ENCODE assay signal across 21 cellular contexts in the genomic region with DNA sequence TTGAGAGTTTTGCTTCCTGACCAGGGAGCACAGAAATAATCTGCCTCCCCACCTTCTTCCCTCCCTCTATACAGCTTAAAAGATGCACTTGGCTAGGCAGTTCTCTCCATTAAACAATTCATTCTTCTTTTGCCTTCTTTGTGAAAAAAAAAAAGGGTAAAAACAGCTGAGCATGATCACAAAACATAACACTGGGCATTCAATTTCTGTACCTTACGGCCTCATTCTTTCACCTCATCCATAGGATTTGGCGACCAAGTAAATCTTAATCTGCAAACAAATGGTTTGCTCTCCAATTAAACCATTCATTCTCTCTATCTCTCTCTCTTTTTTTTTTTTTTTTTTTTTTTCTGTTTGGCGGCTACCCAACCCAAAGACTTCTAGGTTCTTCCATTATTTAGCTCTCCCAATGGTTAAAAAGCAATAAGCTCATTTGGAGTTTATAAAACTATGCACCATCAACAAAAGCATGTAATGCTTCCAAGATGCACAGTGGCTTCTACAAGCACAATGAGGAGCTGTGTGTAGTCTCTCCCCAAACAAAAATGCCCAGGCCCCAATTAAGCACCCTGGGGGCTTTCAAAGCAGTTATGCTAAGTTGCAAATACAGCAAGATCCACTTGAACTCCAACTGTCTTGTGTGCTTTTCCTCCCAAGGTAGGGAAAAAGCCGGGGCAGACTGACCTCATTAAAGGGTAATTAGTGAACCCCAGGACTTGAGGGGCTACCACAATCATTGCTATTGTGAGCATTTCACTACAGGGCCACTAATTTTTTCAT. TPM values are rescaled to one million over a fixed set of nuclear protein-coding genes. Genes with fewer than 3 reads are reported as not detected.
DNase-seq lines count a peak whose midpoint lies in the region; ATAC-seq, FAIRE-seq and TF ChIP-seq lines count a peak whose summit lies in the region.
"Had no signal": no experiment of that assay in that cellular context is flagged by ENCODE, and none has a peak within 500 bp of the region (broad histone marks: within the 10 kb centered on the region; RNA-seq: fewer than 3 reads in every experiment).

No MANE protein-coding gene starts in this region.

- WGBS in HepG2 (ENCODE audit: low lambda C conversion rate), result 54% methylated on average over 4 of the region's 4 CpGs

- H3K9me3 Mint-ChIP-seq in brain (no peaks in the 10 kb centered on the region), neural progenitor cell (no peaks in the 10 kb centered on the region)
- H3K9me3 Mint-ChIP-seq: T-helper 1 cell treated with Interleukin-12 subunit alpha and Interleukin-12 subunit beta and Interleukin-4 antibody, amounts not matched to agents 30 μg/mL and 1 μg/mL, for 36 hours had no signal

- H3K27me3 ChIP-seq in DOHH2 (ENCODE audit: control insufficient read depth, low read length) (no peaks in the 10 kb centered on the region), HUES48 (ENCODE audit: control insufficient read depth, insufficient read depth, low read length) (no peaks in the 10 kb centered on the region), neural progenitor cell (no peaks in the 10 kb centered on the region), HepG2 (ENCODE audit: control insufficient read depth in 1 of 2, insufficient read depth in 2 of 2, low read length in 2 of 2) (0 out of 5 replicates have a peak, but pooled peaks cover 0 to 2% of the 10 kb centered on the region in 2 experiments), tibial artery (peaks cover 0 to 3% of the 10 kb centered on the region in 2 donors), A673 (replicated peaks; ENCODE audit: insufficient read depth, low read depth, low read length, poor library complexity) (peaks cover 7% of the 10 kb centered on the region)
- H3K27me3 ChIP-seq: BE2C had no signal

- H3K79me2 ChIP-seq in DOHH2 (ENCODE audit: control insufficient read depth, low read length) (peaks cover 100% of the 10 kb centered on the region), neural progenitor cell (ENCODE audit: low read depth) (peaks cover 100% of the 10 kb centered on the region), HepG2 (ENCODE audit: insufficient read depth, low read length) (no peaks in the 10 kb centered on the region)

- peak overlapping the region in 4 of 5 experiments; percentile 68 to 92 (median 88) for H3K27ac Mint-ChIP-seq in brain
- peak overlapping the region; percentile 92 for H3K27ac Mint-ChIP-seq in neural progenitor cell
- H3K27ac Mint-ChIP-seq: activated CD8-positive, alpha-beta T cell treated with anti-CD3 and anti-CD28 coated beads, Interleukin-2, amount 10 ng/mL, durations not matched to agents 7 days and 5 days; activated naive CD4-positive, alpha-beta T cell treated with anti-CD3 and anti-CD28 coated beads, Interleukin-2, amount 50 U/mL, for 24 hours; T-helper 1 cell treated with Interleukin-12 subunit alpha and Interleukin-12 subunit beta and Interleukin-4 antibody, amounts not matched to agents 30 μg/mL and 1 μg/mL, for 36 hours had no signal

- in situ Hi-C loops in HepG2 (cut with HindIII; ENCODE audit: extremely low pct_ligation_motif_present, low pct_unique_long_range_greater_than_20kb), result no loop called here

- peak overlapping the region; percentile 75 for H3K4me2 ChIP-seq in DOHH2 (ENCODE audit: low read length)
- H3K4me2 ChIP-seq in neural progenitor cell, result peak overlapping the region; percentile 98
- no peak overlapping the region for H3K4me2 ChIP-seq in HepG2 (ENCODE audit: low read depth, low read length)

- no peak for TF ChIP-seq POLR2A in HepG2 (IDR thresholded peaks at IDR 0.05; ENCODE audit: insufficient read depth in 1 of 2, low read depth in 2 of 2, low read length in 2 of 2)

- peak overlapping the region in 2 of 5 experiments; percentile 57 to 75 for H3K4me3 Mint-ChIP-seq in brain
- peak overlapping the region; percentile 69 for H3K4me3 Mint-ChIP-seq in neural progenitor cell
- H3K4me3 Mint-ChIP-seq: activated CD8-positive, alpha-beta T cell treated with anti-CD3 and anti-CD28 coated beads, Interleukin-2, amount 10 ng/mL, durations not matched to agents 7 days and 5 days; activated naive CD4-positive, alpha-beta T cell treated with anti-CD3 and anti-CD28 coated beads, Interleukin-2, amount 50 U/mL, for 24 hours; T-helper 1 cell treated with Interleukin-12 subunit alpha and Interleukin-12 subunit beta and Interleukin-4 antibody, amounts not matched to agents 30 μg/mL and 1 μg/mL, for 36 hours had no signal

- H3K4me1 Mint-ChIP-seq in brain, result peaks cover 98% of the 10 kb centered on the region
- H3K4me1 Mint-ChIP-seq in neural progenitor cell, result peaks cover 88% of the 10 kb centered on the region
- H3K4me1 Mint-ChIP-seq: activated naive CD4-positive, alpha-beta T cell treated with anti-CD3 and anti-CD28 coated beads, Interleukin-2, amount 50 U/mL, for 24 hours had no signal

- ATAC-seq in HepG2, result no peak
- ATAC-seq: activated CD8-positive, alpha-beta T cell treated with anti-CD3 and anti-CD28 coated beads, Interleukin-2, amount 10 ng/mL, durations not matched to agents 7 days and 5 days; left colon; right cardiac atrium had no signal

- H3F3A ChIP-seq in DOHH2 (ENCODE audit: control insufficient read depth, insufficient read depth), result peaks cover 24% of the 10 kb centered on the region
- H3F3A ChIP-seq in neural progenitor cell (ENCODE audit: low read depth), result peaks cover 40% of the 10 kb centered on the region

- H3K9ac ChIP-seq in HUES48 (ENCODE audit: low read depth, low read length) (no peak overlapping the region), neural progenitor cell (no peak overlapping the region), HepG2 (ENCODE audit: insufficient read depth, low read depth, low read length) (no peak overlapping the region)

- H3K27me3 Mint-ChIP-seq in brain (no peaks in the 10 kb centered on the region), neural progenitor cell (ENCODE audit: insufficient read depth, low read depth) (no peaks in the 10 kb centered on the region)

- no peak for TF ChIP-seq RAD21 in HepG2 (CRISPR knock-in tag; IDR thresholded peaks at IDR 0.05)

- peaks cover 4% of the 10 kb centered on the region for H3K36me3 Mint-ChIP-seq in brain
- peaks cover 11% of the 10 kb centered on the region for H3K36me3 Mint-ChIP-seq in neural progenitor cell

- TF ChIP-seq EP300 in HepG2 (IDR thresholded peaks at IDR 0.05; ENCODE audit: low read depth in 2 of 2, low read length in 2 of 2) (no peak), HepG2 (CRISPR knock-in tag; IDR thresholded peaks at IDR 0.05; ENCODE audit: borderline replicate concordance) (no peak)

- H3K4me3 ChIP-seq in DOHH2 (ENCODE audit: low read length) (peak overlapping the region; percentile 28), HUES48 (ENCODE audit: low read depth, low read length) (no peak overlapping the region), neural progenitor cell (peak overlapping the region; percentile 4), HepG2 (replicated peaks in 1 of 3; ENCODE audit: insufficient read depth in 1 of 3, low read depth in 2 of 3, low read length in 3 of 3) (no peak overlapping the region), tibial artery (no peak overlapping the region), A673 (ENCODE audit: low read depth, low read length, poor library complexity, severe bottlenecking) (no peak overlapping the region)

- no peak for TF ChIP-seq CTCF in DOHH2 (IDR thresholded peaks at IDR 0.05; ENCODE audit: low read depth, low read length, poor library complexity, severe bottlenecking)
- TF ChIP-seq CTCF in brain (conservative IDR thresholded peaks at IDR 0.05), result no peak
- TF ChIP-seq CTCF in neural progenitor cell (IDR thresholded peaks at IDR 0.05), result no peak
- no peak for TF ChIP-seq CTCF in HepG2 (CRISPR knock-in tag; IDR thresholded peaks at IDR 0.05)
- no peak for TF ChIP-seq CTCF in tibial artery (IDR thresholded peaks at IDR 0.05)
- no peak for TF ChIP-seq CTCF in A673 (conservative IDR thresholded peaks at IDR 0.05; ENCODE audit: low read depth, low read length)

- H3K9me3 ChIP-seq in DOHH2 (ENCODE audit: control insufficient read depth, insufficient read depth, low read length), result no peaks in the 10 kb centered on the region
- no peaks in the 10 kb centered on the region for H3K9me3 ChIP-seq in HUES48 (ENCODE audit: control insufficient read depth, insufficient read depth, low read length)
- H3K9me3 ChIP-seq in neural progenitor cell (ENCODE audit: low read depth), result no peaks in the 10 kb centered on the region
- H3K9me3 ChIP-seq in HepG2 (ENCODE audit: low read length), result no peaks in the 10 kb centered on the region
- H3K9me3 ChIP-seq in tibial artery, result no peaks in the 10 kb centered on the region
- no peaks in the 10 kb centered on the region for H3K9me3 ChIP-seq in A673 (ENCODE audit: low read depth, low read length, poor library complexity, severe bottlenecking)
- H3K9me3 ChIP-seq: BE2C had no signal

- FAIRE-seq in HepG2 (lab: Jason Lieb, UNC), result no peak
- FAIRE-seq: astrocyte, urothelium cell line had no signal

- H3K4me1 ChIP-seq in DOHH2 (ENCODE audit: control insufficient read depth, low read length), result peaks cover 98% of the 10 kb centered on the region
- H3K4me1 ChIP-seq in HUES48 (ENCODE audit: control insufficient read depth, insufficient read depth, low read length), result peaks cover 83% of the 10 kb centered on the region
- H3K4me1 ChIP-seq in neural progenitor cell, result peaks cover 93% of the 10 kb centered on the region
- peaks cover 22% of the 10 kb centered on the region for H3K4me1 ChIP-seq in HepG2 (ENCODE audit: insufficient read depth, low read length)
- peaks cover 0 to 13% (median 5%) of the 10 kb centered on the region in 4 donors for H3K4me1 ChIP-seq in tibial artery
- peaks cover 23% of the 10 kb centered on the region for H3K4me1 ChIP-seq in A673 (ENCODE audit: insufficient read depth, low read length, poor library complexity, severe bottlenecking)

- BruUV-seq in HepG2 (replicated peaks; lab: Mats Ljungman, UMichigan) (no TSS peak), A673 (replicated peaks; lab: Mats Ljungman, UMichigan) (no TSS peak)

- H2AFZ ChIP-seq in neural progenitor cell (replicated peaks), result no peak overlapping the region
- H2AFZ ChIP-seq in HepG2 (ENCODE audit: low read length), result no peak overlapping the region

- no peaks in the 10 kb centered on the region for H3K9me2 ChIP-seq in DOHH2 (replicated peaks; ENCODE audit: control insufficient read depth, low read length)

- intact Hi-C loops in HepG2 (cut with micrococcal nuclease; ENCODE audit: unreplicated experiment) (loop anchor here (5.0 kb wide), 1 partner anchor 1794 kb away; no protein-coding TSS in a partner anchor), tibial artery (cut with DNase I; ENCODE audit: low total_unique reads) (no loop called here), A673 (cut with micrococcal nuclease; ENCODE audit: unreplicated experiment) (loop anchor here (10.0 kb wide), 1 partner anchor 428 kb away; no protein-coding TSS in a partner anchor)

- peak overlapping the region; percentile 98 for H3K27ac ChIP-seq in DOHH2 (ENCODE audit: low read depth, low read length)
- peak overlapping the region; percentile 95 for H3K27ac ChIP-seq in HUES48 (ENCODE audit: low read depth, low read length)
- peak overlapping the region; percentile 78 for H3K27ac ChIP-seq in neural progenitor cell
- H3K27ac ChIP-seq in HepG2 (ENCODE audit: extremely low read length, insufficient read depth, low read length), result no peak overlapping the region
- H3K27ac ChIP-seq in tibial artery, result no peak overlapping the region
- no peak overlapping the region for H3K27ac ChIP-seq in A673 (ENCODE audit: low read depth, low read length, poor library complexity, severe bottlenecking)
- H3K27ac ChIP-seq: VCaP had no signal

- peak; percentile 30 for DNase-seq in neural progenitor cell (ENCODE audit: low spot score)
- DNase-seq in HepG2 (ENCODE audit: low spot score), result no peak
- no peak for DNase-seq in tibial artery
- DNase-seq in A673 (ENCODE audit: low spot score), result no peak
- DNase-seq: activated CD8-positive, alpha-beta T cell treated with anti-CD3 and anti-CD28 coated beads, Interleukin-2, amount 10 ng/mL, durations not matched to agents 7 days and 5 days; activated T-cell treated with anti-CD3 and anti-CD28 coated beads, Interleukin-2, amount 50 U/mL, for 48 hours; BE2C; left colon; NCI-H2029; NCI-H510A; OCI-M1; right cardiac atrium; SHP77 treated with DMSO at 0.1 percent for 48 hours had no signal

- no peaks in the 10 kb centered on the region; the same call in 1 of the 2 replicates for H3K36me3 ChIP-seq in DOHH2 (ENCODE audit: control insufficient read depth, low read length)
- no peaks in the 10 kb centered on the region for H3K36me3 ChIP-seq in HUES48 (ENCODE audit: control insufficient read depth, insufficient read depth, low read length)
- peaks cover 4% of the 10 kb centered on the region for H3K36me3 ChIP-seq in neural progenitor cell
- no peaks in the 10 kb centered on the region for H3K36me3 ChIP-seq in HepG2 (replicated peaks in 1 of 2; ENCODE audit: control insufficient read depth in 1 of 2, insufficient read depth in 2 of 2, low read length in 2 of 2)
- H3K36me3 ChIP-seq in tibial artery, result no peaks in the 10 kb centered on the region
- no peaks in the 10 kb centered on the region for H3K36me3 ChIP-seq in A673 (ENCODE audit: insufficient read depth, low read length, poor library complexity, severe bottlenecking)
- H3K36me3 ChIP-seq: BE2C had no signal

- POLR2A ChIA-PET in HepG2 (lab: Yijun Ruan, JAX) (no interaction called here), A673 (lab: Charles Lee; ENCODE audit: low non-redundant PET) (no interaction called here)

- H4K20me1 ChIP-seq in DOHH2 (ENCODE audit: control insufficient read depth, insufficient read depth, low read depth, low read length), result no peaks in the 10 kb centered on the region
- peaks cover 100% of the 10 kb centered on the region for H4K20me1 ChIP-seq in neural progenitor cell (ENCODE audit: low read depth)
- H4K20me1 ChIP-seq in HepG2 (ENCODE audit: insufficient read depth, low read length), result no peaks in the 10 kb centered on the region

- CTCF ChIA-PET in HepG2 (lab: Yijun Ruan, JAX; ENCODE audit: low intra/inter-chr PET ratio, low total read pairs) (no interaction called here), A673 (lab: Charles Lee) (no interaction called here)

RNA-seq across cellular contexts. Expression of a gene that starts 13.4 kb away (rescaled TPM):
- polyA plus RNA-seq in brain (ENCODE audit: insufficient read depth, low read depth, low replicate concordance) (15.6 TPM), HepG2 (2011; rRNA removed) (0.66 and 0.68 TPM in 2 replicates)
- total RNA-seq in neural progenitor cell (ENCODE audit: low replicate concordance) (168 and 213 TPM in 2 replicates), HepG2 (2016; rRNA removed; fragmentation: Illumina TruSeq; extraction: Trizol) (0.83 and 0.91 TPM in 2 replicates), A673 (2021) (1.9 and 2.4 TPM in 2 replicates)
- total RNA-seq in HepG2 (2016; cell fraction: cytosol; rRNA removed; fragmentation: Illumina TruSeq; extraction: Trizol; ENCODE audit: low read depth), result 1.4 and 2.0 TPM in 2 replicates
- total RNA-seq in HepG2 (2016; cell fraction: insoluble cytoplasmic fraction; rRNA removed; fragmentation: Illumina TruSeq; extraction: Trizol), result 1.1 and 1.2 TPM in 2 replicates
- 0.62 and 0.77 TPM in 2 replicates for total RNA-seq in HepG2 (2016; cell fraction: membrane; rRNA removed; fragmentation: Illumina TruSeq; extraction: Trizol)
- 1.5 and 2.1 TPM in 2 replicates for total RNA-seq in HepG2 (2016; cell fraction: nucleus; rRNA removed; fragmentation: Illumina TruSeq; extraction: Trizol)
- 0.28 and 0.31 TPM in 2 replicates for polyA plus RNA-seq in HepG2 (2011; cell fraction: cytosol; rRNA removed)
- polyA plus RNA-seq in HepG2 (2011; cell fraction: nucleus; rRNA removed), result 0.59 and 0.93 TPM in 2 replicates
- 1.4 and 1.5 TPM in 2 replicates for polyA plus RNA-seq in HepG2 (2012)
- 0.07 TPM in 2 replicates for polyA plus RNA-seq in HepG2 (2016; cell fraction: cytosol; fragmentation: Illumina TruSeq; extraction: Trizol; ENCODE audit: low read depth)
- polyA plus RNA-seq in HepG2 (2016; cell fraction: insoluble cytoplasmic fraction; fragmentation: Illumina TruSeq; extraction: Trizol; ENCODE audit: low read depth), result 0.53 and 0.63 TPM in 2 replicates
- 0.08 and 0.11 TPM in 2 replicates for polyA plus RNA-seq in HepG2 (2016; cell fraction: membrane; fragmentation: Illumina TruSeq; extraction: Trizol; ENCODE audit: low read depth)
- polyA plus RNA-seq in HepG2 (2016; cell fraction: nucleus; fragmentation: Illumina TruSeq; extraction: Trizol; ENCODE audit: insufficient read depth, low read depth), result 1.4 TPM in 2 replicates
- 2.3 TPM in 1 of 2 replicates, not detected in the other for polyA minus RNA-seq in HepG2 (2011; rRNA and poly(A)+ RNA removed; ENCODE audit: low replicate concordance)
- polyA minus RNA-seq in HepG2 (2011; cell fraction: cytosol; rRNA and poly(A)+ RNA removed), result 0.79 and 1.3 TPM in 2 replicates
- polyA minus RNA-seq in HepG2 (2011; cell fraction: nucleus; rRNA and poly(A)+ RNA removed), result 2.1 and 2.3 TPM in 2 replicates
- total RNA-seq: activated CD8-positive, alpha-beta T cell treated with anti-CD3 and anti-CD28 coated beads, Interleukin-2, amount 10 ng/mL, durations not matched to agents 7 days and 5 days had no signal

Comparison
In these comparisons a context has a peak if more than half of its experiments do, and no peak if none do; other contexts are left out.
1. H3K27ac ChIP-seq: peak in DOHH2 (single experiment), HUES48 (single experiment) and neural progenitor cell (single experiment); none in HepG2 (single experiment), tibial artery (0 of 2) and A673 (single experiment).
2. H3K4me3 ChIP-seq: peak in DOHH2 (single experiment) and neural progenitor cell (single experiment); none in HUES48 (single experiment), HepG2 (0 of 3), tibial artery (0 of 2) and A673 (single experiment).
3. RNA of a gene that starts 13.4 kb away (total RNA-seq): 168 to 213 TPM in neural progenitor cell; 1.9 to 2.4 TPM in A673 and 0.62 to 2.1 TPM in HepG2; every median in the first group is over 10 times any median in the second.